9 cellular contexts compared by ENCODE assay signal in the genomic region with DNA sequence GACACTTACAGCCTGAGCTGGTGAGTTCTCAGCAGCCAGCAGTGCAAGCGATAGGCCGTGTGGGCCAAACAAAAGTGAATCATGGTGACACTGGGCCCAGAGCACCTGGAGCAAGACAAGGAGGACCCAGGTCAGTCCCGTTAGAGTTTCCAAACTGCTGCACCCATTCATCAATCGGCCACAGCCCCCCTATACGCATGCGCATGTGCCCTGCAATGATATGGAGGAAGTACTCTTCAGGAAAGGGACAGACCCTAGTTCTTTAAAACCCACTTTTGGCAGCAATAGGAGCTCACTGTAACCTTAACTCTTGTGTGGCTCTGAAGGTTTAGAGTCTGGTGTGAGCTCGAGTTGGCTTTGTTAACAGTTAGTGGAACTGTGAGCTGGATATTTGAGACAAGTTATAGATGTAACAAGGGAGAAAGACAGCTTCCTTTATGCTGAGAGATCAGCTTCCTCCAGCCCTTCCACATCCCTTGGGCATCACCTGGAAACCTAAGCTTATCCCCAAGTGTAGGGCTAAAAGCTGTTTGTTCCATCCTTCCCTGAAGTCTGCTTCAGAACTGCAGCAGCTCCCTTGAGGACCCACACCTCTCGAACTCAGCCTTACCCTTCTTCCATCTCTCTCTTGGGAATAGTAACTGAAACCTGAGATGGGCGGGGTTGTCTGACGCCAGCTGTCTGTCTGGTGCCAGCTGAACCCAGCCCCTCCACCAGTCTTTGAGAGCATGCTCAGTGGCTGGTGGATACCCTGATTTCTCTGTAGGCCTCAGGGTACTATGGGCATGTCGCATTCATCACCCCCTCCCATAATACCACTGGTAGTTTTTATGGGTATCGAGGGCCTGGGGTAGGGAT. TPM values are rescaled to one million over a fixed set of nuclear protein-coding genes. Genes with fewer than 3 reads are reported as not detected.
DNase-seq lines count a peak whose midpoint lies in the region; ATAC-seq, FAIRE-seq and TF ChIP-seq lines count a peak whose summit lies in the region.
"Had no signal": no experiment of that assay in that cellular context is flagged by ENCODE, and none has a peak within 500 bp of the region (broad histone marks: within the 10 kb centered on the region; RNA-seq: fewer than 3 reads in every experiment).

No MANE protein-coding gene starts in this region.

- no peaks in the 10 kb centered on the region for H3K9me2 ChIP-seq in MM.1S (replicated peaks; ENCODE audit: insufficient read depth, low read length)

- H3K9ac ChIP-seq in MM.1S (ENCODE audit: low read length) (no peak overlapping the region), kidney (ENCODE audit: low read length in 2 of 2) (no peak overlapping the region)

- H3K36me3 ChIP-seq in MM.1S (replicated peaks; ENCODE audit: insufficient read depth, low read length) (no peaks in the 10 kb centered on the region), neutrophil (no peaks in the 10 kb centered on the region), kidney (ENCODE audit: control insufficient read depth in 1 of 2, insufficient read depth in 2 of 2, low read length in 2 of 2) (no peaks in the 10 kb centered on the region)

- no peaks in the 10 kb centered on the region for H3F3A ChIP-seq in MM.1S (ENCODE audit: insufficient read depth, low read length)

- DNase-seq in MM.1S (peak; percentile 51), SHP77 (lab: John Stamatoyannopoulos, UW) (peak; percentile 8 to 69), kidney (no peak)
- DNase-seq: activated T-cell treated with anti-CD3 and anti-CD28 coated beads, Interleukin-2, amount 50 U/mL, for 4 hours; stimulated activated CD4-positive, alpha-beta T cell treated with anti-CD3 and anti-CD28 coated beads, Interleukin-2, amount 100 ng/mL, for 24 hours had no signal

- peak overlapping the region; percentile 34 for H3K4me2 ChIP-seq in MM.1S (ENCODE audit: low read depth, low read length)

- intact Hi-C loops in kidney (cut with DNase I): no loop called here

- peak; percentile 62 for ATAC-seq in GM18868 (IDR thresholded peaks at IDR 0.05; ENCODE audit: unreplicated experiment)
- no peak for ATAC-seq in HG02610 (IDR thresholded peaks at IDR 0.05; ENCODE audit: unreplicated experiment)
- ATAC-seq in GM19397 (IDR thresholded peaks at IDR 0.05; ENCODE audit: unreplicated experiment): no peak
- ATAC-seq: activated T-cell treated with anti-CD3 and anti-CD28 coated beads, Interleukin-2, amount 50 U/mL, for 4 hours had no signal

- H3K27me3 ChIP-seq in MM.1S (replicated peaks; ENCODE audit: insufficient read depth, low read length): no peaks in the 10 kb centered on the region
- no peaks in the 10 kb centered on the region for H3K27me3 ChIP-seq in neutrophil

- peak overlapping the region; percentile 20 for H2AFZ ChIP-seq in MM.1S (ENCODE audit: low read length)

- H3K4me1 ChIP-seq in MM.1S (ENCODE audit: low read length) (peaks cover 10% of the 10 kb centered on the region), neutrophil (ENCODE audit: control insufficient read depth in 1 of 2, insufficient read depth in 1 of 2, low read depth in 1 of 2, low read length in 1 of 2) (no peaks in the 10 kb centered on the region), kidney (ENCODE audit: control insufficient read depth in 1 of 2, insufficient read depth in 1 of 2, low read depth in 1 of 2, low read length in 2 of 2) (no peaks in the 10 kb centered on the region)

- no peaks in the 10 kb centered on the region for H4K20me1 ChIP-seq in MM.1S (ENCODE audit: insufficient read depth, low read length)

- peak overlapping the region; percentile 24; the same call in 1 of the 2 replicates for H3K27ac ChIP-seq in MM.1S (ENCODE audit: low read length)
- H3K27ac ChIP-seq in neutrophil: peak overlapping the region; percentile 15
- H3K27ac ChIP-seq in kidney (ENCODE audit: low read depth in 2 of 2, low read length in 2 of 2): no peak overlapping the region

- no peaks in the 10 kb centered on the region for H3K79me2 ChIP-seq in MM.1S (ENCODE audit: low read length)

- TF ChIP-seq CTCF in MM.1S (IDR thresholded peaks at IDR 0.05; ENCODE audit: low read length): no peak
- no peak for TF ChIP-seq CTCF in neutrophil (IDR thresholded peaks at IDR 0.05)
- no peak for TF ChIP-seq CTCF in kidney (IDR thresholded peaks at IDR 0.05; ENCODE audit: borderline replicate concordance, extremely low read depth, insufficient read depth)

- no peak overlapping the region; the same call in 1 of the 2 replicates for H3K4me3 ChIP-seq in MM.1S (ENCODE audit: low read length)
- H3K4me3 ChIP-seq in neutrophil (ENCODE audit: low read depth in 1 of 2, low read length in 1 of 2): no peak overlapping the region
- H3K4me3 ChIP-seq in kidney (ENCODE audit: low read length in 2 of 2): no peak overlapping the region

- H3K9me3 ChIP-seq in MM.1S (replicated peaks; ENCODE audit: insufficient read depth, low read length) (no peaks in the 10 kb centered on the region), neutrophil (no peaks in the 10 kb centered on the region), kidney (ENCODE audit: control insufficient read depth in 1 of 2, low read length in 2 of 2) (no peaks in the 10 kb centered on the region)

- FAIRE-seq in kidney (lab: Jason Lieb, UNC): no peak

RNA-seq across cellular contexts. Expression of a gene that starts 17.7 kb away (rescaled TPM):
- total RNA-seq in kidney: 12.3 TPM
- polyA plus RNA-seq in kidney (ENCODE audit: insufficient read depth, low read depth, low replicate concordance): 17.5 TPM

RNA-seq across cellular contexts. Expression of a gene that starts 17.7 kb away (rescaled TPM):
- total RNA-seq in kidney: 27.0 TPM
- 22.3 TPM for polyA plus RNA-seq in kidney (ENCODE audit: insufficient read depth, low read depth, low replicate concordance)

RNA-seq across cellular contexts. Expression of a gene that starts 36.1 kb away (rescaled TPM):
- 21.2 TPM for total RNA-seq in kidney
- polyA plus RNA-seq in kidney (ENCODE audit: insufficient read depth, low read depth, low replicate concordance): 49.3 TPM
- total RNA-seq: activated T-cell treated with anti-CD3 and anti-CD28 coated beads, Interleukin-2, amount 50 U/mL, for 4 hours had no signal

RNA-seq across cellular contexts. Expression of a gene that starts 50.9 kb away (rescaled TPM):
- 21.9 TPM for total RNA-seq in kidney
- 26.4 TPM for polyA plus RNA-seq in kidney (ENCODE audit: insufficient read depth, low read depth, low replicate concordance)

Comparison
In these comparisons a context has a peak if more than half of its experiments do, and no peak if none do; other contexts are left out.
1. H3K27ac ChIP-seq: peak in MM.1S (single experiment) and neutrophil (single experiment); none in kidney (0 of 2).